ENCODE assay signal across 1 cellular context in the genomic region with DNA sequence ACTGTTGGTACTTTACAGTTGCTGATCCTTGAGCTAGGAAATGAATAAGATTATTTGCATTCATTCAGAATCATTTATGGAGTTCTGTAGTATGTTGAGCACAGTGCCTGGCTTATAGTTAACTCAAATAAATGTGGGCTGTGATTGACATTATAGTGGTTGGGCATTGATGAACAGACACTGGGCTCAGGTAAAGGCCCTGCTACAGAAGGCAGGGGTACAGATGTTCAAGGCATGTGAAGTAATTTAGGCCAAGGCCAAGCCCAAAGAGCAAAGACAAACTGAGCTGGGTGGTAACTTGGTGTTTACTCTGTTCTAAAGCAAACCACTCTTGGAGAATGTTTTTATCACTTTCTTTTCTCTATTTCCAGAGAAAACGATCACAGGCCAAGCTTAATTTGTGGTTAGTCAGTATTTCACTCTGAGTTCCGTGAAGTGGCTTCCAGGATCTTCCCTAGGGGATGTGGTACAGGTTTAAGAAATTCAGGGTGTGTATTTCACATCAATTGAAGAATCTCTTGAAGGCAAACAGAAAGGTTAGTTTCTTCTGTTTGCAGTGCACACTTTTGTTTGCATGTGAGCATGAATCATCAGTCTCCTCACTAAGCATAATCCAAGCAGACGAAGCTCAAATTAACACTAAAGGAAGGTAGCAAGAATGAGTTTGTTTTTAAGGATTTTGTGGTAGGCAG.
TF ChIP-seq lines count a peak whose summit lies in the region.

No MANE protein-coding gene starts in this region.

TF ChIP-seq in HepG2, 621 proteins besides CTCF, POLR2A, EP300 and RAD21 (continued from another document):
- TF ChIP-seq, protein P1, sequence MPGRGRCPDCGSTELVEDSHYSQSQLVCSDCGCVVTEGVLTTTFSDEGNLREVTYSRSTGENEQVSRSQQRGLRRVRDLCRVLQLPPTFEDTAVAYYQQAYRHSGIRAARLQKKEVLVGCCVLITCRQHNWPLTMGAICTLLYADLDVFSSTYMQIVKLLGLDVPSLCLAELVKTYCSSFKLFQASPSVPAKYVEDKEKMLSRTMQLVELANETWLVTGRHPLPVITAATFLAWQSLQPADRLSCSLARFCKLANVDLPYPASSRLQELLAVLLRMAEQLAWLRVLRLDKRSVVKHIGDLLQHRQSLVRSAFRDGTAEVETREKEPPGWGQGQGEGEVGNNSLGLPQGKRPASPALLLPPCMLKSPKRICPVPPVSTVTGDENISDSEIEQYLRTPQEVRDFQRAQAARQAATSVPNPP (CRISPR knock-in tag; IDR thresholded peaks at IDR 0.05): 0 out of 2 replicates have a peak, but pooled peaks have one; percentile 18
- no peak for TF ChIP-seq POLR2G (IDR thresholded peaks at IDR 0.05; ENCODE audit: low read depth, low read length)
- TF ChIP-seq RARA (CRISPR knock-in tag; IDR thresholded peaks at IDR 0.05): 0 out of 2 replicates have a peak, but pooled peaks have one; percentile 26
- no peak for TF ChIP-seq CREM (IDR thresholded peaks at IDR 0.05)
- TF ChIP-seq CREM (CRISPR knock-in tag; IDR thresholded peaks at IDR 0.05): no peak
- TF ChIP-seq HNF4A (CRISPR knock-in tag; IDR thresholded peaks at IDR 0.05): peak; percentile 70
- no peak for TF ChIP-seq ZNF713 (CRISPR knock-in tag; IDR thresholded peaks at IDR 0.05)
- no peak for TF ChIP-seq SOX6 (IDR thresholded peaks at IDR 0.05)
- peak; percentile 67 for TF ChIP-seq SOX6 (CRISPR knock-in tag; IDR thresholded peaks at IDR 0.05)
- TF ChIP-seq MAFG (CRISPR knock-in tag; IDR thresholded peaks at IDR 0.05): no peak
- 0 out of 2 replicates have a peak, but pooled peaks have one; percentile 19 for TF ChIP-seq ZMYM4 (CRISPR knock-in tag; IDR thresholded peaks at IDR 0.05)
- TF ChIP-seq ZFP41 (CRISPR knock-in tag; IDR thresholded peaks at IDR 0.05; ENCODE audit: borderline replicate concordance): no peak
- no peak for TF ChIP-seq HOXA5 (CRISPR knock-in tag; IDR thresholded peaks at IDR 0.05)
- peak; percentile 60; the same call in 1 of the 2 replicates for TF ChIP-seq HDAC2 (CRISPR knock-in tag; IDR thresholded peaks at IDR 0.05)
- TF ChIP-seq NR2F2 (IDR thresholded peaks at IDR 0.05; ENCODE audit: borderline replicate concordance, low read depth): peak; percentile 64
- peak; percentile 91 for TF ChIP-seq HMG20A (CRISPR knock-in tag; IDR thresholded peaks at IDR 0.05; ENCODE audit: borderline replicate concordance)
- no peak for TF ChIP-seq ZSCAN31 (CRISPR knock-in tag; IDR thresholded peaks at IDR 0.05; ENCODE audit: low read depth)
- no peak for TF ChIP-seq ZNF256 (CRISPR knock-in tag; conservative IDR thresholded peaks at IDR 0.05)
- no peak for TF ChIP-seq RARG (CRISPR knock-in tag; IDR thresholded peaks at IDR 0.05; ENCODE audit: low read depth)
- TF ChIP-seq, protein P2, sequence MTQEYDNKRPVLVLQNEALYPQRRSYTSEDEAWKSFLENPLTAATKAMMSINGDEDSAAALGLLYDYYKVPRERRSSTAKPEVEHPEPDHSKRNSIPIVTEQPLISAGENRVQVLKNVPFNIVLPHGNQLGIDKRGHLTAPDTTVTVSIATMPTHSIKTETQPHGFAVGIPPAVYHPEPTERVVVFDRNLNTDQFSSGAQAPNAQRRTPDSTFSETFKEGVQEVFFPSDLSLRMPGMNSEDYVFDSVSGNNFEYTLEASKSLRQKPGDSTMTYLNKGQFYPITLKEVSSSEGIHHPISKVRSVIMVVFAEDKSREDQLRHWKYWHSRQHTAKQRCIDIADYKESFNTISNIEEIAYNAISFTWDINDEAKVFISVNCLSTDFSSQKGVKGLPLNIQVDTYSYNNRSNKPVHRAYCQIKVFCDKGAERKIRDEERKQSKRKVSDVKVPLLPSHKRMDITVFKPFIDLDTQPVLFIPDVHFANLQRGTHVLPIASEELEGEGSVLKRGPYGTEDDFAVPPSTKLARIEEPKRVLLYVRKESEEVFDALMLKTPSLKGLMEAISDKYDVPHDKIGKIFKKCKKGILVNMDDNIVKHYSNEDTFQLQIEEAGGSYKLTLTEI (CRISPR knock-in tag; conservative IDR thresholded peaks at IDR 0.05): no peak
- TF ChIP-seq, protein P3, sequence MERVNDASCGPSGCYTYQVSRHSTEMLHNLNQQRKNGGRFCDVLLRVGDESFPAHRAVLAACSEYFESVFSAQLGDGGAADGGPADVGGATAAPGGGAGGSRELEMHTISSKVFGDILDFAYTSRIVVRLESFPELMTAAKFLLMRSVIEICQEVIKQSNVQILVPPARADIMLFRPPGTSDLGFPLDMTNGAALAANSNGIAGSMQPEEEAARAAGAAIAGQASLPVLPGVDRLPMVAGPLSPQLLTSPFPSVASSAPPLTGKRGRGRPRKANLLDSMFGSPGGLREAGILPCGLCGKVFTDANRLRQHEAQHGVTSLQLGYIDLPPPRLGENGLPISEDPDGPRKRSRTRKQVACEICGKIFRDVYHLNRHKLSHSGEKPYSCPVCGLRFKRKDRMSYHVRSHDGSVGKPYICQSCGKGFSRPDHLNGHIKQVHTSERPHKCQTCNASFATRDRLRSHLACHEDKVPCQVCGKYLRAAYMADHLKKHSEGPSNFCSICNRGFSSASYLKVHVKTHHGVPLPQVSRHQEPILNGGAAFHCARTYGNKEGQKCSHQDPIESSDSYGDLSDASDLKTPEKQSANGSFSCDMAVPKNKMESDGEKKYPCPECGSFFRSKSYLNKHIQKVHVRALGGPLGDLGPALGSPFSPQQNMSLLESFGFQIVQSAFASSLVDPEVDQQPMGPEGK (CRISPR knock-in tag; IDR thresholded peaks at IDR 0.05): 0 out of 2 replicates have a peak, but pooled peaks have one; percentile 10
- no peak for TF ChIP-seq MTF1 (CRISPR knock-in tag; IDR thresholded peaks at IDR 0.05)
- no peak for TF ChIP-seq XRCC5 (optimal IDR thresholded peaks at IDR 0.05; ENCODE audit: low read length)
- no peak for TF ChIP-seq ZZZ3 (CRISPR knock-in tag; IDR thresholded peaks at IDR 0.05; ENCODE audit: borderline replicate concordance)
- TF ChIP-seq, protein P4, sequence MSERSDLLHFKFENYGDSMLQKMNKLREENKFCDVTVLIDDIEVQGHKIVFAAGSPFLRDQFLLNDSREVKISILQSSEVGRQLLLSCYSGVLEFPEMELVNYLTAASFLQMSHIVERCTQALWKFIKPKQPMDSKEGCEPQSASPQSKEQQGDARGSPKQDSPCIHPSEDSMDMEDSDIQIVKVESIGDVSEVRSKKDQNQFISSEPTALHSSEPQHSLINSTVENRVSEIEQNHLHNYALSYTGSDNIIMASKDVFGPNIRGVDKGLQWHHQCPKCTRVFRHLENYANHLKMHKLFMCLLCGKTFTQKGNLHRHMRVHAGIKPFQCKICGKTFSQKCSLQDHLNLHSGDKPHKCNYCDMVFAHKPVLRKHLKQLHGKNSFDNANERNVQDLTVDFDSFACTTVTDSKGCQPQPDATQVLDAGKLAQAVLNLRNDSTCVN (CRISPR knock-in tag; IDR thresholded peaks at IDR 0.05; ENCODE audit: borderline replicate concordance): no peak
- TF ChIP-seq RFX1 (IDR thresholded peaks at IDR 0.05): no peak
- no peak for TF ChIP-seq MED8 (CRISPR knock-in tag; IDR thresholded peaks at IDR 0.05; ENCODE audit: insufficient replicate concordance)
- TF ChIP-seq CAMTA2 (CRISPR knock-in tag; IDR thresholded peaks at IDR 0.05; ENCODE audit: borderline replicate concordance): no peak
- TF ChIP-seq, protein P5, sequence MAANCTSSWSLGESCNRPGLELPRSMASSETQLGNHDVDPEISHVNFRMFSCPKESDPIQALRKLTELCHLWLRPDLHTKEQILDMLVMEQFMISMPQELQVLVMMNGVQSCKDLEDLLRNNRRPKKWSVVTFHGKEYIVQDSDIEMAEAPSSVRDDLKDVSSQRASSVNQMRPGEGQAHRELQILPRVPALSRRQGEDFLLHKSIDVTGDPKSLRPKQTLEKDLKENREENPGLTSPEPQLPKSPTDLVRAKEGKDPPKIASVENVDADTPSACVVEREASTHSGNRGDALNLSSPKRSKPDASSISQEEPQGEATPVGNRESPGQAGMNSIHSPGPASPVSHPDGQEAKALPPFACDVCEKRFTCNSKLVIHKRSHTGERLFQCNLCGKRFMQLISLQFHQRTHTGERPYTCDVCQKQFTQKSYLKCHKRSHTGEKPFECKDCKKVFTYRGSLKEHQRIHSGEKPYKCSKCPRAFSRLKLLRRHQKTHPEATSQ (CRISPR knock-in tag; IDR thresholded peaks at IDR 0.05; ENCODE audit: borderline replicate concordance): 0 out of 2 replicates have a peak, but pooled peaks have one; percentile 30
- TF ChIP-seq ZSCAN21 (CRISPR knock-in tag; IDR thresholded peaks at IDR 0.05; ENCODE audit: borderline replicate concordance): no peak
- peak; percentile 38; the same call in 1 of the 2 replicates for TF ChIP-seq CEBPG (CRISPR knock-in tag; IDR thresholded peaks at IDR 0.05)
- TF ChIP-seq, protein P6, sequence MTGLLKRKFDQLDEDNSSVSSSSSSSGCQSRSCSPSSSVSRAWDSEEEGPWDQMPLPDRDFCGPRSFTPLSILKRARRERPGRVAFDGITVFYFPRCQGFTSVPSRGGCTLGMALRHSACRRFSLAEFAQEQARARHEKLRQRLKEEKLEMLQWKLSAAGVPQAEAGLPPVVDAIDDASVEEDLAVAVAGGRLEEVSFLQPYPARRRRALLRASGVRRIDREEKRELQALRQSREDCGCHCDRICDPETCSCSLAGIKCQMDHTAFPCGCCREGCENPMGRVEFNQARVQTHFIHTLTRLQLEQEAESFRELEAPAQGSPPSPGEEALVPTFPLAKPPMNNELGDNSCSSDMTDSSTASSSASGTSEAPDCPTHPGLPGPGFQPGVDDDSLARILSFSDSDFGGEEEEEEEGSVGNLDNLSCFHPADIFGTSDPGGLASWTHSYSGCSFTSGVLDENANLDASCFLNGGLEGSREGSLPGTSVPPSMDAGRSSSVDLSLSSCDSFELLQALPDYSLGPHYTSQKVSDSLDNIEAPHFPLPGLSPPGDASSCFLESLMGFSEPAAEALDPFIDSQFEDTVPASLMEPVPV (CRISPR knock-in tag; IDR thresholded peaks at IDR 0.05): no peak
- no peak for TF ChIP-seq ZNF549 (CRISPR knock-in tag; IDR thresholded peaks at IDR 0.05)
- no peak for TF ChIP-seq SNRNP70 (IDR thresholded peaks at IDR 0.05; ENCODE audit: low read depth, low read length)
- TF ChIP-seq ZNF225 (CRISPR knock-in tag; IDR thresholded peaks at IDR 0.05): no peak
- TF ChIP-seq, protein P7, sequence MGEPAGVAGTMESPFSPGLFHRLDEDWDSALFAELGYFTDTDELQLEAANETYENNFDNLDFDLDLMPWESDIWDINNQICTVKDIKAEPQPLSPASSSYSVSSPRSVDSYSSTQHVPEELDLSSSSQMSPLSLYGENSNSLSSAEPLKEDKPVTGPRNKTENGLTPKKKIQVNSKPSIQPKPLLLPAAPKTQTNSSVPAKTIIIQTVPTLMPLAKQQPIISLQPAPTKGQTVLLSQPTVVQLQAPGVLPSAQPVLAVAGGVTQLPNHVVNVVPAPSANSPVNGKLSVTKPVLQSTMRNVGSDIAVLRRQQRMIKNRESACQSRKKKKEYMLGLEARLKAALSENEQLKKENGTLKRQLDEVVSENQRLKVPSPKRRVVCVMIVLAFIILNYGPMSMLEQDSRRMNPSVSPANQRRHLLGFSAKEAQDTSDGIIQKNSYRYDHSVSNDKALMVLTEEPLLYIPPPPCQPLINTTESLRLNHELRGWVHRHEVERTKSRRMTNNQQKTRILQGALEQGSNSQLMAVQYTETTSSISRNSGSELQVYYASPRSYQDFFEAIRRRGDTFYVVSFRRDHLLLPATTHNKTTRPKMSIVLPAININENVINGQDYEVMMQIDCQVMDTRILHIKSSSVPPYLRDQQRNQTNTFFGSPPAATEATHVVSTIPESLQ (CRISPR knock-in tag; conservative IDR thresholded peaks at IDR 0.05): no peak
- TF ChIP-seq ATM (IDR thresholded peaks at IDR 0.05; ENCODE audit: borderline replicate concordance): no peak
- peak; percentile 13; the same call in 1 of the 2 replicates for TF ChIP-seq SIX1 (CRISPR knock-in tag; IDR thresholded peaks at IDR 0.05; ENCODE audit: borderline replicate concordance)
- TF ChIP-seq TBX2 (CRISPR knock-in tag; IDR thresholded peaks at IDR 0.05; ENCODE audit: borderline replicate concordance): peak; percentile 58; the same call in 1 of the 2 replicates
- TF ChIP-seq SRSF1 (optimal IDR thresholded peaks at IDR 0.05; ENCODE audit: low read depth, low read length): no peak
- TF ChIP-seq, protein P8, sequence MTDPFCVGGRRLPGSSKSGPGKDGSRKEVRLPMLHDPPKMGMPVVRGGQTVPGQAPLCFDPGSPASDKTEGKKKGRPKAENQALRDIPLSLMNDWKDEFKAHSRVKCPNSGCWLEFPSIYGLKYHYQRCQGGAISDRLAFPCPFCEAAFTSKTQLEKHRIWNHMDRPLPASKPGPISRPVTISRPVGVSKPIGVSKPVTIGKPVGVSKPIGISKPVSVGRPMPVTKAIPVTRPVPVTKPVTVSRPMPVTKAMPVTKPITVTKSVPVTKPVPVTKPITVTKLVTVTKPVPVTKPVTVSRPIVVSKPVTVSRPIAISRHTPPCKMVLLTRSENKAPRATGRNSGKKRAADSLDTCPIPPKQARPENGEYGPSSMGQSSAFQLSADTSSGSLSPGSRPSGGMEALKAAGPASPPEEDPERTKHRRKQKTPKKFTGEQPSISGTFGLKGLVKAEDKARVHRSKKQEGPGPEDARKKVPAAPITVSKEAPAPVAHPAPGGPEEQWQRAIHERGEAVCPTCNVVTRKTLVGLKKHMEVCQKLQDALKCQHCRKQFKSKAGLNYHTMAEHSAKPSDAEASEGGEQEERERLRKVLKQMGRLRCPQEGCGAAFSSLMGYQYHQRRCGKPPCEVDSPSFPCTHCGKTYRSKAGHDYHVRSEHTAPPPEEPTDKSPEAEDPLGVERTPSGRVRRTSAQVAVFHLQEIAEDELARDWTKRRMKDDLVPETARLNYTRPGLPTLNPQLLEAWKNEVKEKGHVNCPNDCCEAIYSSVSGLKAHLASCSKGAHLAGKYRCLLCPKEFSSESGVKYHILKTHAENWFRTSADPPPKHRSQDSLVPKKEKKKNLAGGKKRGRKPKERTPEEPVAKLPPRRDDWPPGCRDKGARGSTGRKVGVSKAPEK (CRISPR knock-in tag; IDR thresholded peaks at IDR 0.05; ENCODE audit: borderline replicate concordance): no peak
